ENCODE assay signal across 8 cellular contexts in the genomic region with DNA sequence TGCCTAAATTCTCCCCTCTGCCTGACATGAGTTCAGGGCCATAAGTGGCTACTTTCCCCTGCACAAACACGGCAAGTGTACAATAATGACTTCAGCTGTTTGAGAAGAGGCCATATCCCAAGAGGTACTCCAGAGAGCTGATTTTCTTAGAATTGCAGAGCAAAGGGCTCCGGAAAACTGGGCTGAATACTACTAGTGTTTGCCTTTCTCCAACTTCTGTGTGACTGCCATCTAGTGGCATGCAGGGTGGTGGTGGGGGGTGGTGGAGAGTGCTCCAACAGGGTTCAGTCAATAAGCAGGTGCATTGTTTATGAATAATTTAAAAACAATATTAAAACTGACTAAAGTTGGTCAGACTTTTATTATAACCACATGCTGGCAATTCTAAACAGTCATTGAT.
DNase-seq lines count a peak whose midpoint lies in the region; ATAC-seq and TF ChIP-seq lines count a peak whose summit lies in the region.

No MANE protein-coding gene starts in this region.

- intact Hi-C loops in spleen (cut with DNase I; ENCODE audit: low total_unique reads) = no loop called here

- H3K27me3 ChIP-seq in spleen (replicated peaks in 1 of 7) = no peaks in the 10 kb centered on the region

- in situ Hi-C loops in SK-MEL-5 (cut with HindIII; ENCODE audit: low pct_unique_long_range_greater_than_20kb, low sequenced_read_pairs) = no loop called here

- TF ChIP-seq POLR2A in spleen (IDR thresholded peaks at IDR 0.05) = no peak

- DNase-seq in CD1c-positive myeloid dendritic cell (ENCODE audit: extremely low spot score) (peak; percentile 13), SK-MEL-5 (ENCODE audit: low read depth, low spot score) (peak; percentile 59), foreskin melanocyte (peak; percentile 23), spleen (no peak), GF-D8 (lab: John Stamatoyannopoulos, UW) (no peak)
- no peak for DNase-seq in NK-92 treated with Interleukin-12 subunit alpha and Interleukin-12 subunit beta, amount 100 ng/mL, for 24 hours (lab: John Stamatoyannopoulos, UW)

- ATAC-seq in GM18498 (IDR thresholded peaks at IDR 0.05; ENCODE audit: unreplicated experiment) (peak; percentile 84), HG03342 (IDR thresholded peaks at IDR 0.05; ENCODE audit: unreplicated experiment) (peak; percentile 74)

- H3K4me3 ChIP-seq in spleen = no peak overlapping the region

- TF ChIP-seq CTCF in spleen (IDR thresholded peaks at IDR 0.05 in 8 of 11, conservative IDR thresholded peaks at IDR 0.05 in 3 of 11) = peak in 8 of 11 experiments; percentile 11 to 46 (median 22)

- no peak overlapping the region for H3K27ac ChIP-seq in spleen

- H3K9me3 ChIP-seq in spleen = no peaks in the 10 kb centered on the region

- 14 to 38% (median 32%) methylated on average over 1 to 2 of the region's 2 CpGs for WGBS in spleen, 5 donors

- H3K36me3 ChIP-seq in spleen = no peaks in the 10 kb centered on the region

- no peaks in the 10 kb centered on the region for H3K4me1 ChIP-seq in spleen

Comparison
In these comparisons a context has a peak if more than half of its experiments do, and no peak if none do; other contexts are left out.
1. DNase-seq: peak in CD1c-positive myeloid dendritic cell (single experiment), SK-MEL-5 (single experiment) and foreskin melanocyte (single experiment); none in spleen (single experiment), GF-D8 (single experiment) and NK-92 treated with Interleukin-12 subunit alpha and Interleukin-12 subunit beta, amount 100 ng/mL, for 24 hours (single experiment).